ENCODE assay signal across 19 cellular contexts in the genomic region with DNA sequence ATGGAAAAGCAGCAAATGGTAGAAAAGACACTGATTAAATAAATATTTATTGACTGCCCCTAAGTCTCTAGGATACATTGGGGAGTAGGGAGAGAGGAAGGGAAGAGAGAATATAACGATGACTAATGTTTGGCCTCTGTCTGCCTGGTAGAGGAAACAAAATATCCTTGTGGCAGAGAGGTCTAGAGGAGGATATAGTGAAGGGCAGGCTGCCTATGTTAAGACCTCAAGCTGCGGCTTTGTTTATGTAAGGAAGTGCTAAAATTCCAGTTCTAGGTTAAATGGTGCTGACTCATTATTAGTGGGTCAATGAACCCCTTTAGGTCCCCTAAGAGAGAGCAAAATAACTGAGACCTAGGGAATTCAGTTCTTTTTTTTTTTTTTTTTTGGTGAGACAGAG.
A peak's percentile ranks its signal among the peaks of the same experiment; 100 is the strongest.
DNase-seq lines count a peak whose midpoint lies in the region; FAIRE-seq and TF ChIP-seq lines count a peak whose summit lies in the region.
"Had no signal": no experiment of that assay in that cellular context is flagged by ENCODE, and none has a peak within 500 bp of the region (broad histone marks: within the 10 kb centered on the region; RNA-seq: fewer than 3 reads in every experiment).

No MANE protein-coding gene starts in this region.

- H3K36me3 ChIP-seq in endothelial cell of umbilical vein (ENCODE audit: control insufficient read depth in 2 of 2, extremely low read depth in 1 of 2, insufficient read depth in 2 of 2, low read length in 2 of 2) (no peaks in the 10 kb centered on the region), mesodermal cell (ENCODE audit: control insufficient read depth, insufficient read depth, low read length) (no peaks in the 10 kb centered on the region), HAP-1 (replicated peaks) (no peaks in the 10 kb centered on the region)
- H3K36me3 ChIP-seq: esophagus squamous epithelium, vagina had no signal

- TF ChIP-seq CTCF in endothelial cell of umbilical vein (IDR thresholded peaks at IDR 0.05; ENCODE audit: extremely low read depth in 1 of 2, insufficient read depth in 1 of 2, low read depth in 1 of 2, low read length in 2 of 2) = no peak

- in situ Hi-C loops in HAP-1 (cut with MboI; ENCODE audit: low sequenced_read_pairs) = no loop called here

- H3K27me3 ChIP-seq in endothelial cell of umbilical vein (ENCODE audit: control insufficient read depth in 2 of 2, insufficient read depth in 2 of 2, low read length in 2 of 2) = no peaks in the 10 kb centered on the region
- 0 out of 2 replicates have a peak, but pooled peaks cover 2% of the 10 kb centered on the region for H3K27me3 ChIP-seq in HAP-1 (ENCODE audit: low read depth)
- H3K27me3 ChIP-seq: esophagus squamous epithelium, vagina had no signal

- no peak overlapping the region for H3K9ac ChIP-seq in endothelial cell of umbilical vein (replicated peaks; ENCODE audit: extremely low read depth, insufficient read depth, low read length)

- no peaks in the 10 kb centered on the region for H3K9me3 ChIP-seq in endothelial cell of umbilical vein (replicated peaks; ENCODE audit: control insufficient read depth, insufficient read depth, low read length)
- no peaks in the 10 kb centered on the region for H3K9me3 ChIP-seq in mesodermal cell (ENCODE audit: control insufficient read depth, low read length)
- no peaks in the 10 kb centered on the region for H3K9me3 ChIP-seq in HAP-1
- H3K9me3 ChIP-seq: esophagus squamous epithelium, mucosa of descending colon, vagina had no signal

- H3K79me2 ChIP-seq in endothelial cell of umbilical vein (ENCODE audit: control insufficient read depth, insufficient read depth, low read length) = no peaks in the 10 kb centered on the region

- peaks cover 22% of the 10 kb centered on the region for H3K4me1 ChIP-seq in endothelial cell of umbilical vein (ENCODE audit: control insufficient read depth, extremely low read depth, insufficient read depth, low read length)
- H3K4me1 ChIP-seq in mesodermal cell (ENCODE audit: control insufficient read depth, insufficient read depth, low read length, poor library complexity, severe bottlenecking) = peaks cover 7% of the 10 kb centered on the region
- no peaks in the 10 kb centered on the region for H3K4me1 ChIP-seq in HAP-1
- H3K4me1 ChIP-seq: esophagus squamous epithelium, vagina had no signal

- peak; percentile 80 for FAIRE-seq in endothelial cell of umbilical vein (lab: Jason Lieb, UNC)
- no peak for FAIRE-seq in H54 (lab: Jason Lieb, UNC)
- FAIRE-seq: GM12891 had no signal

- POLR2A ChIA-PET in endothelial cell of umbilical vein (lab: Charles Lee) = no interaction called here

- CTCF ChIA-PET in endothelial cell of umbilical vein (lab: Charles Lee) = interaction anchor here (1.0 kb wide), 1 partner anchor 16 kb away, joined by 3 read pairs; no protein-coding TSS in a partner anchor

- no peaks in the 10 kb centered on the region for H3K9me1 ChIP-seq in endothelial cell of umbilical vein (replicated peaks; ENCODE audit: control insufficient read depth, extremely low read depth, insufficient read depth, low read length)

- dilution Hi-C loops in endothelial cell of umbilical vein (cut with MboI; ENCODE audit: extremely low pct_ligation_motif_present, low sequenced_read_pairs) = no loop called here

- TF ChIP-seq POLR2A in endothelial cell of umbilical vein (IDR thresholded peaks at IDR 0.05; ENCODE audit: low read depth, low read length) (peak; percentile 41), H54 (IDR thresholded peaks at IDR 0.05; ENCODE audit: low read depth, low read length) (no peak)

- intact Hi-C loops in endothelial cell of umbilical vein (cut with micrococcal nuclease) = loop anchor here (1.0 to 10.0 kb wide), 3 partner anchors 47 to 278 kb away; no protein-coding TSS in a partner anchor

- H4K20me1 ChIP-seq in endothelial cell of umbilical vein (replicated peaks; ENCODE audit: control insufficient read depth, extremely low read depth, insufficient read depth, low read length) = no peaks in the 10 kb centered on the region

- no TSS peak for BruUV-seq in endothelial cell of umbilical vein (replicated peaks; lab: Mats Ljungman, UMichigan)

- WGBS in mesodermal cell (ENCODE audit: insufficient coverage in 2 of 2), 2 experiments = 20 to 63% methylated on average over 1 of the region's 2 CpGs

- no peak overlapping the region for H3K4me3 ChIP-seq in endothelial cell of umbilical vein (replicated peaks in 1 of 3; ENCODE audit: insufficient read depth in 1 of 3, low read depth in 1 of 3, low read length in 3 of 3)
- no peak overlapping the region for H3K4me3 ChIP-seq in mesodermal cell (ENCODE audit: extremely low read depth, insufficient read depth, low read length, poor library complexity, severe bottlenecking)
- no peak overlapping the region for H3K4me3 ChIP-seq in HAP-1
- H3K4me3 ChIP-seq: esophagus squamous epithelium, mucosa of descending colon, vagina had no signal

- H3K27ac ChIP-seq in endothelial cell of umbilical vein (ENCODE audit: insufficient read depth, low read depth, low read length) (peak overlapping the region; percentile 53), mesodermal cell (ENCODE audit: low read depth, low read length, severe bottlenecking) (peak overlapping the region; percentile 23)
- H3K27ac ChIP-seq: esophagus squamous epithelium, vagina had no signal

- H3K4me2 ChIP-seq in endothelial cell of umbilical vein (ENCODE audit: insufficient read depth, low read length) = peak overlapping the region; percentile 13

- DNase-seq in EH (ENCODE audit: low read depth) (peak; percentile 89), RPMI7951 (ENCODE audit: low read depth) (peak; percentile 62), endothelial cell of umbilical vein (ENCODE audit: low read depth, low spot score) (peak; percentile 85), H54 (ENCODE audit: insufficient read length, low spot score) (no peak), NCI-H1092 (lab: John Stamatoyannopoulos, UW) (no peak), NCI-H748 treated with DMSO at 0.1 percent for 48 hours (lab: John Stamatoyannopoulos, UW) (no peak), HAP-1 (ENCODE audit: low spot score in 2 of 2) (no peak)
- DNase-seq: activated CD8-positive, alpha-beta memory T cell treated with anti-CD3 and anti-CD28 coated beads, Interleukin-2, amount 50 U/mL, for 4 hours; activated naive CD4-positive, alpha-beta T cell treated with anti-CD3 and anti-CD28 coated beads, Interleukin-2, amount 10 ng/mL, durations not matched to agents 7 days and 5 days; esophagus squamous epithelium; immature natural killer cell; Karpas-422; mucosa of descending colon; NCI-H2029; posterior cingulate gyrus; stimulated activated CD4-positive, alpha-beta T cell treated with anti-CD3 and anti-CD28 coated beads, Interleukin-1b, Interleukin-23, amount 100 ng/mL, for 48 hours had no signal

- no peak overlapping the region for H2AFZ ChIP-seq in endothelial cell of umbilical vein (ENCODE audit: low read depth, low read length)

TF ChIP-seq in endothelial cell of umbilical vein, 7 proteins besides CTCF, POLR2A, EP300 and RAD21:
- peak; percentile 81 for TF ChIP-seq FOS (IDR thresholded peaks at IDR 0.05; ENCODE audit: borderline replicate concordance, insufficient read depth, low read length)
- TF ChIP-seq GATA2 (IDR thresholded peaks at IDR 0.05; ENCODE audit: insufficient read depth, insufficient read length, low read depth, low read length) = peak; percentile 25
- TF ChIP-seq POLR2AphosphoS5 (IDR thresholded peaks at IDR 0.05; ENCODE audit: insufficient read depth, low read depth, low read length) = peak; percentile 51
- TF ChIP-seq, protein P1, sequence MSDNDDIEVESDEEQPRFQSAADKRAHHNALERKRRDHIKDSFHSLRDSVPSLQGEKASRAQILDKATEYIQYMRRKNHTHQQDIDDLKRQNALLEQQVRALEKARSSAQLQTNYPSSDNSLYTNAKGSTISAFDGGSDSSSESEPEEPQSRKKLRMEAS (IDR thresholded peaks at IDR 0.05; ENCODE audit: insufficient read depth, insufficient read length) = no peak
- no peak for TF ChIP-seq EZH2 (IDR thresholded peaks at IDR 0.05; ENCODE audit: borderline replicate concordance, low read depth, low read length, severe bottlenecking)
- peak; percentile 73 for TF ChIP-seq JUN (IDR thresholded peaks at IDR 0.05; ENCODE audit: borderline replicate concordance, insufficient read depth, insufficient read length, low read depth)
- TF ChIP-seq MYC (IDR thresholded peaks at IDR 0.05; ENCODE audit: low read depth, low read length) = no peak

Comparison
In these comparisons a context has a peak if more than half of its experiments do, and no peak if none do; other contexts are left out.
1. DNase-seq: peak in EH (single experiment), RPMI7951 (single experiment) and endothelial cell of umbilical vein (single experiment); none in H54 (single experiment), NCI-H1092 (single experiment), NCI-H748 treated with DMSO at 0.1 percent for 48 hours (single experiment) and HAP-1 (0 of 2).